ENCODE assay signal across 8 cellular contexts in the genomic region with DNA sequence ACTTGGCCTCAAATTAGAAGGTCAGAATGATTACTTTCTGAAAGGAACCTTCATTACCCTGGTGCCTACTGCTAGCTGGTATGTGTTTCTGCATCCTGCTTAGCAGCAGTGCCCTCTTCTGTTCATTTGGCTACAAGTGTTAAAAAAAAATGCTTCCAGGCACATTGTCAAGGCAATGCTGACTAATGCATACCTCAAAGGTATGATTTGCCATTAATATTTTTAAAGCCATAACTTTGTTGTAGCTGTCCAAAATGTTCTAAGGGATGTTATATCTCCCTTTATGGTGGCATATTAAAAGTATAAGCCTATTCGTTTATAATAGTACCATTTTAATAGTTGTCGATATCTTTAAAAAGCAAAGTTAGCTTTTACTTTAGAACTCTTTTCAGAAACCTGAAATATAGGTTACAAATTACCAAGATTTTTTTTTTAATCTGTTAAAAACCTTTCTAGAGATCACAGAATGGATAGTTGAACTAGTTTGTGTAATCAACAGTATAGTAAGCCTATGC. TPM values are rescaled to one million over a fixed set of nuclear protein-coding genes. Genes with fewer than 3 reads are reported as not detected.
DNase-seq lines count a peak whose midpoint lies in the region; TF ChIP-seq lines count a peak whose summit lies in the region.

No MANE protein-coding gene starts in this region.

- no CpG with 5 or more reads among the region's 2 CpGs for WGBS in H9 (ENCODE audit: extremely low coverage, insufficient read length, low lambda C conversion rate)
- WGBS in stomach, 5 donors: 83 to 96% (median 91%) methylated on average over 2 of the region's 2 CpGs

- H3K79me2 ChIP-seq in H9 (ENCODE audit: insufficient read depth, low read length): no peaks in the 10 kb centered on the region

- H2BK12ac ChIP-seq in H9 (ENCODE audit: insufficient read length, low read depth, low read length): no peak overlapping the region

- no peak overlapping the region for H3K14ac ChIP-seq in H9 (ENCODE audit: insufficient read depth, low read length)

- no peaks in the 10 kb centered on the region for H4K20me1 ChIP-seq in H9 (ENCODE audit: control insufficient read depth, insufficient read depth, insufficient read length)

- TF ChIP-seq POLR2A in stomach (IDR thresholded peaks at IDR 0.05): no peak

- H3K4me3 ChIP-seq in A673 (ENCODE audit: low read depth, low read length, poor library complexity, severe bottlenecking) (no peak overlapping the region), GM06990 (replicated peaks; ENCODE audit: low read depth, low read length) (no peak overlapping the region), stomach (no peak overlapping the region)

- H3K27me3 ChIP-seq in A673 (replicated peaks; ENCODE audit: insufficient read depth, low read depth, low read length, poor library complexity) (no peaks in the 10 kb centered on the region), GM06990 (replicated peaks; ENCODE audit: control insufficient read depth, insufficient read depth, low read length) (no peaks in the 10 kb centered on the region), H9 (ENCODE audit: insufficient read depth, low read length) (no peaks in the 10 kb centered on the region), stomach (no peaks in the 10 kb centered on the region)

- H3K36me3 Mint-ChIP-seq in H9 (ENCODE audit: insufficient read depth in 1 of 3, low read depth in 3 of 3): peaks cover 5 to 17% (median 8%) of the 10 kb centered on the region in 3 experiments; a peak in 6 of 7 replicates

- intact Hi-C loops in A673 (cut with micrococcal nuclease; ENCODE audit: unreplicated experiment): loop anchor here (1.0 to 10.0 kb wide), 2 partner anchors 138 to 367 kb away; no protein-coding TSS in a partner anchor
- intact Hi-C loops in stomach (cut with DNase I; ENCODE audit: low total_unique reads): loop anchor here (5.0 kb wide), 1 partner anchor 140 kb away; no protein-coding TSS in a partner anchor

- no peak overlapping the region for H3K4me3 Mint-ChIP-seq in H9

- H3K4me1 Mint-ChIP-seq in H9: peaks cover 5 to 7% of the 10 kb centered on the region in 2 experiments

- H2BK15ac ChIP-seq in H9 (ENCODE audit: low read depth, low read length): no peak overlapping the region

- H3K23me2 ChIP-seq in H9 (ENCODE audit: insufficient read length, low read depth, low read length, poor library complexity, severe bottlenecking): no peaks in the 10 kb centered on the region

- H2AK5ac ChIP-seq in H9 (ENCODE audit: insufficient read length, low read length): no peak overlapping the region

- TF ChIP-seq EP300 in stomach (IDR thresholded peaks at IDR 0.05): no peak

- H3K18ac ChIP-seq in H9 (ENCODE audit: insufficient read length, low read depth, low read length): no peak overlapping the region

- H3K27me3 Mint-ChIP-seq in H9 (ENCODE audit: low read depth): no peaks in the 10 kb centered on the region

- H3K9ac ChIP-seq in H9 (ENCODE audit: extremely low read depth, insufficient read length, low read length): no peak overlapping the region

- no peak overlapping the region for H3K23ac ChIP-seq in H9 (ENCODE audit: insufficient read length, low read depth, low read length)

- H3K4me2 ChIP-seq in H9 (ENCODE audit: insufficient read depth, insufficient read length, low read length): no peak overlapping the region

- H4K5ac ChIP-seq in H9 (ENCODE audit: insufficient read length, low read depth, low read length): no peak overlapping the region

- H3K27ac Mint-ChIP-seq in H9: no peak overlapping the region

- no peaks in the 10 kb centered on the region for H3K9me3 Mint-ChIP-seq in H9

- H3K79me1 ChIP-seq in H9 (ENCODE audit: insufficient read depth, low read depth, low read length, poor library complexity, severe bottlenecking): no peaks in the 10 kb centered on the region

- no peak overlapping the region for H4K8ac ChIP-seq in H9 (replicated peaks; ENCODE audit: insufficient read length, low read depth, low read length)

- CTCF ChIA-PET in A673 (lab: Charles Lee): interaction anchor here (0.5 to 1.0 kb wide), 5 partner anchors 52 to 181 kb away, joined by 3 to 5 read pairs (median 3); a partner anchor contains a TSS

- POLR2A ChIA-PET in A673 (lab: Charles Lee; ENCODE audit: low non-redundant PET): no interaction called here

- H3K9me3 ChIP-seq in A673 (ENCODE audit: low read depth, low read length, poor library complexity, severe bottlenecking) (no peaks in the 10 kb centered on the region), H9 (ENCODE audit: control insufficient read depth, low read depth, low read length) (no peaks in the 10 kb centered on the region), stomach (no peaks in the 10 kb centered on the region)

- DNase-seq in A673 (ENCODE audit: low spot score): peak; percentile 75
- no peak for DNase-seq in GM06990 (ENCODE audit: extremely low read depth, insufficient read length)
- DNase-seq in H9: no peak
- peak; percentile 36 for DNase-seq in KG1 (lab: John Stamatoyannopoulos, UW)
- DNase-seq in RPMI7951 (ENCODE audit: low read depth): peak; percentile 69
- peak; percentile 10 for DNase-seq in brain pericyte (ENCODE audit: low read depth, low spot score)
- peak; percentile 80 for DNase-seq in inferior parietal cortex (ENCODE audit: extremely low spot score)
- no peak for DNase-seq in stomach

- H3K4ac ChIP-seq in H9 (ENCODE audit: low read depth, low read length): no peak overlapping the region

- H3T11ph ChIP-seq in H9 (ENCODE audit: low read length): no peak overlapping the region

- H3K4me1 ChIP-seq in A673 (ENCODE audit: insufficient read depth, low read length, poor library complexity, severe bottlenecking) (no peaks in the 10 kb centered on the region), H9 (ENCODE audit: insufficient read depth, low read length) (no peaks in the 10 kb centered on the region; the same call in 1 of the 2 replicates), stomach (peaks cover 0 to 14% (median 0%) of the 10 kb centered on the region in 4 donors)

- H2BK20ac ChIP-seq in H9 (ENCODE audit: low read depth, low read length, poor library complexity, severe bottlenecking): no peak overlapping the region

- BruUV-seq in A673 (replicated peaks; lab: Mats Ljungman, UMichigan): no TSS peak

- no peak overlapping the region for H2BK120ac ChIP-seq in H9 (ENCODE audit: low read depth, low read length, poor library complexity, severe bottlenecking)

- no peak overlapping the region for H3K56ac ChIP-seq in H9 (ENCODE audit: insufficient read length, low read depth, low read length)

- no peak overlapping the region for H2AFZ ChIP-seq in H9 (ENCODE audit: low read length)

- H2BK5ac ChIP-seq in H9 (ENCODE audit: insufficient read length, low read length): no peak overlapping the region

- no peak overlapping the region for H4K91ac ChIP-seq in H9 (ENCODE audit: insufficient read length, low read depth, low read length)

- TF ChIP-seq CTCF in A673 (conservative IDR thresholded peaks at IDR 0.05; ENCODE audit: low read depth, low read length) (peak; percentile 81), GM06990 (IDR thresholded peaks at IDR 0.05; ENCODE audit: insufficient read depth, low read length, poor library complexity, severe bottlenecking) (peak; percentile 69), H9 (conservative IDR thresholded peaks at IDR 0.05) (peak; percentile 75), stomach (IDR thresholded peaks at IDR 0.05) (peak in 5 of 7 experiments; percentile 20 to 67 (median 51))

- H3K36me3 ChIP-seq in A673 (ENCODE audit: insufficient read depth, low read length, poor library complexity, severe bottlenecking) (no peaks in the 10 kb centered on the region), GM06990 (ENCODE audit: control insufficient read depth, insufficient read depth, low read length) (no peaks in the 10 kb centered on the region; the same call in none of the 2 replicates), stomach (peaks cover 0 to 92% (median 80%) of the 10 kb centered on the region in 4 donors)

- no peak overlapping the region for H3K27ac ChIP-seq in A673 (ENCODE audit: low read depth, low read length, poor library complexity, severe bottlenecking)
- H3K27ac ChIP-seq in H9 (ENCODE audit: insufficient read length, low read depth, low read length): no peak overlapping the region
- H3K27ac ChIP-seq in stomach: peak overlapping the region in 2 of 5 donors; percentile 11 to 51

RNA-seq across cellular contexts. Expression of a gene that starts 52.0 kb away (rescaled TPM):
- total RNA-seq in A673 (2021) (6.6 and 6.7 TPM in 2 replicates), H9 (2021) (6.1 and 6.2 TPM in 2 replicates), stomach (10 to 100 TPM in 1 of 5 donors, 1 to 10 TPM in 2, under 1 TPM in 2; 0.87 to 19.5 (median 2.3) TPM)
- total RNA-seq in RPMI7951 (2014; rRNA removed; shearing (Covaris generic)): 5.9 and 6.1 TPM in 2 replicates
- 1 to 10 TPM in 2 of 3 donors, under 1 TPM in 1; 0.65 to 1.5 (median 1.1) TPM for polyA plus RNA-seq in stomach

RNA-seq across cellular contexts. Expression of a gene that starts 52.0 kb away (rescaled TPM):
- total RNA-seq in A673 (2021) (28.4 and 33.7 TPM in 2 replicates), H9 (2021) (22.3 and 26.9 TPM in 2 replicates), stomach (100 to 1,000 TPM in 4 of 5 donors, 10 to 100 TPM in 1; 46.9 to 393 (median 129) TPM)
- total RNA-seq in RPMI7951 (2014; rRNA removed; shearing (Covaris generic)): 163 and 170 TPM in 2 replicates
- polyA plus RNA-seq in stomach: 10 to 100 TPM in 2 of 3 donors, 1 to 10 TPM in 1; 7.8 to 14.2 (median 11.7) TPM

Comparison
In these comparisons a context has a peak if more than half of its experiments do, and no peak if none do; other contexts are left out.
1. DNase-seq: peak in A673 (single experiment), KG1 (single experiment), RPMI7951 (single experiment), brain pericyte (single experiment) and inferior parietal cortex (single experiment); none in GM06990 (single experiment), H9 (single experiment) and stomach (single experiment).
2. Peak in every context shown above with its lines, with median percentiles within 50 percentile points of each other: CTCF ChIP-seq.